Comparison of ENCODE assay signal across 8 cellular contexts in genomic region chr6:137571854-137572253, GRCh38.
DNase-seq lines count a peak whose midpoint lies in the region; ATAC-seq and TF ChIP-seq lines count a peak whose summit lies in the region.

No MANE protein-coding gene starts in this region.

- H3K9me3 Mint-ChIP-seq in CD14-positive monocyte = no peaks in the 10 kb centered on the region

- intact Hi-C loops in CD14-positive monocyte (cut with micrococcal nuclease) = no loop called here

- no peaks in the 10 kb centered on the region for H3K36me3 Mint-ChIP-seq in CD14-positive monocyte

- no peak overlapping the region for H3K4me3 ChIP-seq in NB4 (ENCODE audit: low read depth, low read length)
- no peak overlapping the region for H3K4me3 ChIP-seq in foreskin fibroblast (ENCODE audit: low read depth in 1 of 2, low read length in 2 of 2)

- no peak for DNase-seq in CD14-positive monocyte (ENCODE audit: low spot score)
- peak; percentile 47 for DNase-seq in NB4 (ENCODE audit: low read depth)
- DNase-seq in activated T-cell treated with anti-CD3 and anti-CD28 coated beads for 1 hour (ENCODE audit: low read depth) = peak; percentile 68
- DNase-seq in foreskin fibroblast = peak in 1 of 2 donors; percentile 16
- peak; percentile 48 to 59 for DNase-seq in stimulated activated CD4-positive, alpha-beta T cell treated with anti-CD3 and anti-CD28 coated beads, Interleukin-4, amount 100 ng/mL, for 4 hours
- no peak for DNase-seq in SIG-M5 (lab: John Stamatoyannopoulos, UW)

- TF ChIP-seq CTCF in CD14-positive monocyte (IDR thresholded peaks at IDR 0.05) (peak; percentile 72), NB4 (IDR thresholded peaks at IDR 0.05; ENCODE audit: low read depth, low read length) (peak; percentile 79), foreskin fibroblast (IDR thresholded peaks at IDR 0.05; ENCODE audit: low read depth, low read length) (peak; percentile 59)

- no peaks in the 10 kb centered on the region for H3K4me1 Mint-ChIP-seq in CD14-positive monocyte

- H3K27me3 Mint-ChIP-seq in CD14-positive monocyte (ENCODE audit: low read depth in 3 of 3) = peaks cover 3 to 30% (median 7%) of the 10 kb centered on the region in 3 donors

- ATAC-seq in GM18868 (IDR thresholded peaks at IDR 0.05; ENCODE audit: unreplicated experiment) = peak; percentile 56
- no peak for ATAC-seq in GM18505 (IDR thresholded peaks at IDR 0.05; ENCODE audit: unreplicated experiment)

- no peak for TF ChIP-seq POLR2A in NB4 (IDR thresholded peaks at IDR 0.05; ENCODE audit: extremely low read depth, insufficient read length)
- TF ChIP-seq POLR2A in GM18505 (IDR thresholded peaks at IDR 0.05; ENCODE audit: borderline replicate concordance, extremely low read depth, insufficient read depth, insufficient read length) = no peak

- no peak overlapping the region for H3K27ac Mint-ChIP-seq in CD14-positive monocyte

- H3K4me3 Mint-ChIP-seq in CD14-positive monocyte = no peak overlapping the region

Comparison
In these comparisons a context has a peak if more than half of its experiments do, and no peak if none do; other contexts are left out.
1. DNase-seq: peak in NB4 (single experiment), activated T-cell treated with anti-CD3 and anti-CD28 coated beads for 1 hour (single experiment) and stimulated activated CD4-positive, alpha-beta T cell treated with anti-CD3 and anti-CD28 coated beads, Interleukin-4, amount 100 ng/mL, for 4 hours (2 of 2); none in CD14-positive monocyte (single experiment) and SIG-M5 (single experiment).
2. Peak in every context shown above with its lines, with median percentiles within 50 percentile points of each other: CTCF ChIP-seq.